In genomic region chr13:98975822-98976261, GRCh38 we compare ENCODE assay signal across 9 cellular contexts. TPM values are rescaled to one million over a fixed set of nuclear protein-coding genes. Genes with fewer than 3 reads are reported as not detected.
DNase-seq lines count a peak whose midpoint lies in the region; ATAC-seq and TF ChIP-seq lines count a peak whose summit lies in the region.
"Had no signal": no experiment of that assay in that cellular context is flagged by ENCODE, and none has a peak within 500 bp of the region (broad histone marks: within the 10 kb centered on the region; RNA-seq: fewer than 3 reads in every experiment).

No MANE protein-coding gene starts in this region.

- no peak for TF ChIP-seq CTCF in activated CD8-positive, alpha-beta T cell treated with anti-CD3 and anti-CD28 coated beads for 36 hours (IDR thresholded peaks at IDR 0.05)
- TF ChIP-seq CTCF in VCaP (conservative IDR thresholded peaks at IDR 0.05): peak; percentile 21; the same call in 1 of the 2 replicates
- no peak for TF ChIP-seq CTCF in suprapubic skin (IDR thresholded peaks at IDR 0.05)

- POLR2A ChIA-PET in activated CD8-positive, alpha-beta T cell treated with anti-CD3 and anti-CD28 coated beads for 36 hours (lab: Charles Lee): no interaction called here
- POLR2A ChIA-PET in activated CD8-positive, alpha-beta T cell treated with anti-CD3 and anti-CD28 coated beads, Interleukin-2, amount 10 ng/mL, durations not matched to agents 7 days and 5 days (lab: Charles Lee): no interaction called here

- intact Hi-C loops in activated CD8-positive, alpha-beta T cell treated with anti-CD3 and anti-CD28 coated beads for 36 hours (cut with micrococcal nuclease): loop anchor here (5.0 kb wide), 1 partner anchor 84 kb away; no protein-coding TSS in a partner anchor

- CTCF ChIA-PET in activated CD8-positive, alpha-beta T cell treated with anti-CD3 and anti-CD28 coated beads for 36 hours (lab: Charles Lee): interaction anchor here (0.9 to 2.3 kb wide), 4 partner anchors 10 to 136 kb away, joined by 3 to 7 read pairs (median 4); no protein-coding TSS in a partner anchor
- CTCF ChIA-PET in activated CD8-positive, alpha-beta T cell treated with anti-CD3 and anti-CD28 coated beads, Interleukin-2, amount 10 ng/mL, durations not matched to agents 7 days and 5 days (lab: Charles Lee): no interaction called here

- peaks cover 66% of the 10 kb centered on the region for H3K4me1 Mint-ChIP-seq in activated CD8-positive, alpha-beta T cell treated with anti-CD3 and anti-CD28 coated beads for 36 hours (ENCODE audit: low read depth)
- peaks cover 46% of the 10 kb centered on the region for H3K4me1 Mint-ChIP-seq in activated CD8-positive, alpha-beta T cell treated with anti-CD3 and anti-CD28 coated beads, Interleukin-2, amount 10 ng/mL, durations not matched to agents 7 days and 5 days (ENCODE audit: low read depth)

- no peak overlapping the region for H3K4me3 Mint-ChIP-seq in activated CD8-positive, alpha-beta T cell treated with anti-CD3 and anti-CD28 coated beads for 36 hours
- no peak overlapping the region for H3K4me3 Mint-ChIP-seq in activated CD8-positive, alpha-beta T cell treated with anti-CD3 and anti-CD28 coated beads, Interleukin-2, amount 10 ng/mL, durations not matched to agents 7 days and 5 days

- no peak for TF ChIP-seq POLR2A in suprapubic skin (IDR thresholded peaks at IDR 0.05)

- H3K36me3 Mint-ChIP-seq in activated CD8-positive, alpha-beta T cell treated with anti-CD3 and anti-CD28 coated beads for 36 hours (ENCODE audit: low read depth): no peaks in the 10 kb centered on the region
- H3K36me3 Mint-ChIP-seq in activated CD8-positive, alpha-beta T cell treated with anti-CD3 and anti-CD28 coated beads, Interleukin-2, amount 10 ng/mL, durations not matched to agents 7 days and 5 days (ENCODE audit: low read depth): no peaks in the 10 kb centered on the region

- peak overlapping the region; percentile 73 for H3K27ac Mint-ChIP-seq in activated CD8-positive, alpha-beta T cell treated with anti-CD3 and anti-CD28 coated beads for 36 hours
- H3K27ac Mint-ChIP-seq in activated CD8-positive, alpha-beta T cell treated with anti-CD3 and anti-CD28 coated beads, Interleukin-2, amount 10 ng/mL, durations not matched to agents 7 days and 5 days: no peak overlapping the region

- peak; percentile 38 for ATAC-seq in activated CD8-positive, alpha-beta T cell treated with anti-CD3 and anti-CD28 coated beads for 36 hours
- ATAC-seq in activated CD8-positive, alpha-beta T cell treated with anti-CD3 and anti-CD28 coated beads, Interleukin-2, amount 10 ng/mL, durations not matched to agents 7 days and 5 days: no peak
- ATAC-seq in HG03097 (IDR thresholded peaks at IDR 0.05; ENCODE audit: low FRiP score, unreplicated experiment): no peak

- peaks cover 51% of the 10 kb centered on the region for H3K4me1 ChIP-seq in suprapubic skin

- H3K27me3 Mint-ChIP-seq in activated CD8-positive, alpha-beta T cell treated with anti-CD3 and anti-CD28 coated beads for 36 hours: no peaks in the 10 kb centered on the region
- no peaks in the 10 kb centered on the region for H3K27me3 Mint-ChIP-seq in activated CD8-positive, alpha-beta T cell treated with anti-CD3 and anti-CD28 coated beads, Interleukin-2, amount 10 ng/mL, durations not matched to agents 7 days and 5 days (ENCODE audit: low read depth)

- H3K27ac ChIP-seq in VCaP (peak overlapping the region; percentile 79), suprapubic skin (peak overlapping the region; percentile 75)

- no peaks in the 10 kb centered on the region for H3K36me3 ChIP-seq in suprapubic skin

- peak overlapping the region; percentile 49 for H3K4me3 ChIP-seq in suprapubic skin

- H3K27me3 ChIP-seq in suprapubic skin: no peaks in the 10 kb centered on the region

- 18% methylated on average over 5 of the region's 5 CpGs for WGBS in suprapubic skin

- no peaks in the 10 kb centered on the region for H3K9me3 Mint-ChIP-seq in activated CD8-positive, alpha-beta T cell treated with anti-CD3 and anti-CD28 coated beads for 36 hours
- H3K9me3 Mint-ChIP-seq in activated CD8-positive, alpha-beta T cell treated with anti-CD3 and anti-CD28 coated beads, Interleukin-2, amount 10 ng/mL, durations not matched to agents 7 days and 5 days (ENCODE audit: insufficient read depth): no peaks in the 10 kb centered on the region

- no peak for TF ChIP-seq EP300 in suprapubic skin (IDR thresholded peaks at IDR 0.05)

- DNase-seq in activated CD8-positive, alpha-beta T cell treated with anti-CD3 and anti-CD28 coated beads for 36 hours: no peak
- DNase-seq in activated CD8-positive, alpha-beta T cell treated with anti-CD3 and anti-CD28 coated beads, Interleukin-2, amount 10 ng/mL, durations not matched to agents 7 days and 5 days: no peak
- DNase-seq in iris pigment epithelial cell (ENCODE audit: low read depth) (peak; percentile 68), suprapubic skin (ENCODE audit: low spot score in 2 of 2) (no peak), NCI-H2029 treated with DMSO at 0.1 percent for 48 hours (lab: John Stamatoyannopoulos, UW) (no peak), NCI-H1694 (lab: John Stamatoyannopoulos, UW) (no peak)
- DNase-seq: T-helper 9 cell had no signal

- no peaks in the 10 kb centered on the region for H3K9me3 ChIP-seq in suprapubic skin

RNA-seq across cellular contexts. Expression of gene DOCK9, which starts 2.0 kb away (rescaled TPM):
- total RNA-seq in activated CD8-positive, alpha-beta T cell treated with anti-CD3 and anti-CD28 coated beads for 36 hours: 10 to 100 TPM; 33.4 to 36.9 TPM
- total RNA-seq in activated CD8-positive, alpha-beta T cell treated with anti-CD3 and anti-CD28 coated beads, Interleukin-2, amount 10 ng/mL, durations not matched to agents 7 days and 5 days: 100 to 1,000 TPM in 1 of 2 experiments, 10 to 100 TPM in 1; 92.4 to 100 TPM
- total RNA-seq in suprapubic skin: 100 to 1,000 TPM; 121 to 240 (median 200) TPM
